In genomic region chr11:67289226-67289650, GRCh38 we compare ENCODE assay signal across 8 cellular contexts. TPM values are rescaled to one million over a fixed set of nuclear protein-coding genes. Genes with fewer than 3 reads are reported as not detected.
DNase-seq lines count a peak whose midpoint lies in the region; ATAC-seq, FAIRE-seq and TF ChIP-seq lines count a peak whose summit lies in the region.

TSS of gene ANKRD13D (plus strand) at chr11:67289303. CDS start at chr11:67289461, 158 bp downstream.

- H3K36me3 Mint-ChIP-seq in T-helper 1 cell treated with Interleukin-12 subunit alpha and Interleukin-12 subunit beta and Interleukin-4 antibody, amounts not matched to agents 30 μg/mL and 1 μg/mL, for 36 hours (ENCODE audit: low read depth), result peaks cover 37% of the 10 kb centered on the region

- WGBS in pancreas, 2 donors, result 1% methylated on average over 21 to 56 of the region's 56 CpGs

- H3K4me1 ChIP-seq in pancreas, result peaks cover 6 to 12% (median 9%) of the 10 kb centered on the region in 3 donors

- no peak for TF ChIP-seq CTCF in GM12875 (IDR thresholded peaks at IDR 0.05; ENCODE audit: borderline replicate concordance, insufficient read depth, low read depth, low read length)
- TF ChIP-seq CTCF in foreskin fibroblast (IDR thresholded peaks at IDR 0.05; ENCODE audit: low read depth, low read length), result no peak
- no peak for TF ChIP-seq CTCF in pancreas (IDR thresholded peaks at IDR 0.05)

- H3K27ac Mint-ChIP-seq in T-helper 1 cell treated with Interleukin-12 subunit alpha and Interleukin-12 subunit beta and Interleukin-4 antibody, amounts not matched to agents 30 μg/mL and 1 μg/mL, for 36 hours, result peak within 1 kb of the TSS; percentile 95

- no peak for FAIRE-seq in pancreas (lab: Jason Lieb, UNC)

- no peak for DNase-seq in foreskin fibroblast
- peak in 2 of 6 donors; percentile 53 to 80 for DNase-seq in pancreas
- DNase-seq in NCI-H82 (lab: John Stamatoyannopoulos, UW), result no peak
- DNase-seq in COR-L47 (lab: John Stamatoyannopoulos, UW), result no peak

- intact Hi-C loops in pancreas (cut with DNase I), result no loop called here

- no peaks in the 10 kb centered on the region for H3K27me3 ChIP-seq in pancreas

- peaks cover 42% of the 10 kb centered on the region for H3K4me1 Mint-ChIP-seq in T-helper 1 cell treated with Interleukin-12 subunit alpha and Interleukin-12 subunit beta and Interleukin-4 antibody, amounts not matched to agents 30 μg/mL and 1 μg/mL, for 36 hours (ENCODE audit: low read depth)

- H3K9me3 Mint-ChIP-seq in T-helper 1 cell treated with Interleukin-12 subunit alpha and Interleukin-12 subunit beta and Interleukin-4 antibody, amounts not matched to agents 30 μg/mL and 1 μg/mL, for 36 hours, result peaks cover 3% of the 10 kb centered on the region

- peak within 1 kb of the TSS; percentile 85 for H3K4me3 Mint-ChIP-seq in T-helper 1 cell treated with Interleukin-12 subunit alpha and Interleukin-12 subunit beta and Interleukin-4 antibody, amounts not matched to agents 30 μg/mL and 1 μg/mL, for 36 hours

- peak; percentile 49 for ATAC-seq in HG02678 (IDR thresholded peaks at IDR 0.05; ENCODE audit: unreplicated experiment)
- ATAC-seq in pancreas, result peak in 1 of 4 donors; percentile 12
- ATAC-seq in HG02885 (IDR thresholded peaks at IDR 0.05; ENCODE audit: poor library complexity, unreplicated experiment), result no peak

- no peaks in the 10 kb centered on the region for H3K27me3 Mint-ChIP-seq in T-helper 1 cell treated with Interleukin-12 subunit alpha and Interleukin-12 subunit beta and Interleukin-4 antibody, amounts not matched to agents 30 μg/mL and 1 μg/mL, for 36 hours (ENCODE audit: low read depth)

- H3K4me3 ChIP-seq in GM12875 (ENCODE audit: low read depth, low read length), result peak within 1 kb of the TSS; percentile 71
- peak within 1 kb of the TSS; percentile 71 to 82 for H3K4me3 ChIP-seq in foreskin fibroblast (ENCODE audit: low read depth in 1 of 2, low read length in 2 of 2)
- peak within 1 kb of the TSS; percentile 51 to 74 (median 66) for H3K4me3 ChIP-seq in pancreas

- H3K9me3 ChIP-seq in pancreas, result no peaks in the 10 kb centered on the region

- peak within 1 kb of the TSS; percentile 74 to 94 (median 90) for H3K27ac ChIP-seq in pancreas

- peaks cover 3 to 18% (median 10%) of the 10 kb centered on the region in 3 donors for H3K36me3 ChIP-seq in pancreas

RNA-seq across cellular contexts. Expression of gene ANKRD13D, which starts in this region (rescaled TPM):
- 10 to 100 TPM in 5 of 6 donors, 1 to 10 TPM in 1; 9.8 to 31.3 (median 12.3) TPM for total RNA-seq in pancreas
- polyA plus RNA-seq in pancreas, result 10 to 100 TPM; 60.0 to 60.7 TPM
